9 cellular contexts compared by ENCODE assay signal in the genomic region with DNA sequence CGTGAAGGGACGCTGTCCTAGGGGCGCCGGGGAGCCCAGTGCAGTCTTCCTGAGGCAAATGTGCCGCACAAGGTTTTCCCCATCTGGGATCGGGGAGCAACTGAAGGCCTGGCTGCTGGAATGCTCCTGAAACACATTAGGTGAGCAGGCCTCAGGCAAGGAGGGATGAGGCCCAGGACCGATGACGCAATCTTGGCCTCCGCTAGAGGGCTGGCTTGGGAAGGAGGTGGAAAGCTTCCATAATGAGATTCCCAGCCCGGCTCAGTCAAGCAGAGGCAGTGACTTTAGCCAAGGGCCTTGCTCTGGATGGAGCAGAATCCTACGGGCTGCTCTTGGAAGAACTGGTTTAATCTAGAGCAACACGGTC. TPM values are rescaled to one million over a fixed set of nuclear protein-coding genes. Genes with fewer than 3 reads are reported as not detected.
DNase-seq lines count a peak whose midpoint lies in the region; ATAC-seq and TF ChIP-seq lines count a peak whose summit lies in the region.
"Had no signal": no experiment of that assay in that cellular context is flagged by ENCODE, and none has a peak within 500 bp of the region (broad histone marks: within the 10 kb centered on the region; RNA-seq: fewer than 3 reads in every experiment).

No MANE protein-coding gene starts in this region.

- H3K9me3 Mint-ChIP-seq in chondrocyte (ENCODE audit: low read depth), result no peaks in the 10 kb centered on the region

- H3K18ac ChIP-seq in IMR-90 (ENCODE audit: low read depth, low read length), result no peak overlapping the region

- no peak overlapping the region for H3K4me3 ChIP-seq in IMR-90 (ENCODE audit: insufficient read depth, low read depth, low read length)
- H3K4me3 ChIP-seq in testis, result no peak overlapping the region

- H3K9ac ChIP-seq in IMR-90 (ENCODE audit: low read depth, low read length), result no peak overlapping the region

- H2AFZ ChIP-seq in IMR-90 (replicated peaks; ENCODE audit: low read length, poor library complexity), result peak overlapping the region; percentile 79

- H3K36me3 ChIP-seq in IMR-90 (ENCODE audit: control insufficient read depth, insufficient read depth, low read length) (no peaks in the 10 kb centered on the region), testis (ENCODE audit: low read depth, missing control alignments) (no peaks in the 10 kb centered on the region)

- H4K8ac ChIP-seq in IMR-90 (ENCODE audit: low read depth in 2 of 2, low read length in 2 of 2), result no peak overlapping the region

- TF ChIP-seq POLR2A in IMR-90 (IDR thresholded peaks at IDR 0.05; ENCODE audit: low read depth, low read length), result no peak
- TF ChIP-seq POLR2A in testis (IDR thresholded peaks at IDR 0.05), result no peak

- dilution Hi-C loops in IMR-90 (cut with HindIII; ENCODE audit: low sequenced_read_pairs, unreplicated experiment), result no loop called here

- no peak overlapping the region for H2BK15ac ChIP-seq in IMR-90 (ENCODE audit: low read depth, low read length)

- H3K27ac Mint-ChIP-seq in chondrocyte (ENCODE audit: unreplicated experiment), result no peak overlapping the region

- H4K91ac ChIP-seq in IMR-90 (ENCODE audit: insufficient read depth, low read depth, low read length), result no peak overlapping the region

- no peak overlapping the region for H3K4ac ChIP-seq in IMR-90 (ENCODE audit: low read depth, low read length)

- CTCF ChIA-PET in IMR-90 (lab: Yijun Ruan, JAX), result interaction anchor here (1.1 kb wide), 1 partner anchor 15 kb away, joined by 4 read pairs; no protein-coding TSS in a partner anchor

- no peak overlapping the region for H3K4me3 Mint-ChIP-seq in chondrocyte (ENCODE audit: unreplicated experiment)

- peaks cover 6% of the 10 kb centered on the region for H3K4me1 Mint-ChIP-seq in chondrocyte (ENCODE audit: low read depth)

- POLR2A ChIA-PET in IMR-90 (lab: Charles Lee; ENCODE audit: unreplicated experiment), result no interaction called here

- no peak overlapping the region for H2BK20ac ChIP-seq in IMR-90 (ENCODE audit: low read depth, low read length)

- H3K9me1 ChIP-seq in IMR-90 (ENCODE audit: insufficient read depth, low read length), result no peaks in the 10 kb centered on the region

- no peak overlapping the region for H3K23ac ChIP-seq in IMR-90 (ENCODE audit: low read depth, low read length)

- H2BK120ac ChIP-seq in IMR-90 (ENCODE audit: low read depth, low read length), result no peak overlapping the region

- no peaks in the 10 kb centered on the region for H3K9me3 ChIP-seq in IMR-90 (ENCODE audit: control insufficient read depth, insufficient read depth, low read length)
- no peaks in the 10 kb centered on the region for H3K9me3 ChIP-seq in testis

- H3K4me2 ChIP-seq in IMR-90 (ENCODE audit: low read depth, low read length), result no peak overlapping the region

- H3K27ac ChIP-seq in IMR-90 (ENCODE audit: insufficient read depth, low read length), result no peak overlapping the region
- H3K27ac ChIP-seq in testis, result peak overlapping the region in 1 of 2 donors; percentile 60

- no peak overlapping the region for H3K14ac ChIP-seq in IMR-90 (replicated peaks; ENCODE audit: low read depth, low read length)

- intact Hi-C loops in IMR-90 (cut with micrococcal nuclease) (no loop called here), testis (cut with DNase I; ENCODE audit: low total_unique reads) (no loop called here)

- no peak for TF ChIP-seq RAD21 in IMR-90 (IDR thresholded peaks at IDR 0.05; ENCODE audit: low read length)

- no peaks in the 10 kb centered on the region; the same call in 1 of the 2 replicates for H3K4me1 ChIP-seq in IMR-90 (ENCODE audit: control insufficient read depth, insufficient read depth, low read length)
- H3K4me1 ChIP-seq in testis, result peaks cover 3% of the 10 kb centered on the region

- H3K79me1 ChIP-seq in IMR-90 (ENCODE audit: low read depth in 1 of 2, low read length in 2 of 2), result no peaks in the 10 kb centered on the region

- 39% methylated on average over 4 of the region's 12 CpGs; no CpG with 5 or more reads in 1 of the 2 experiments for WGBS in IMR-90 (ENCODE audit: extremely low coverage in 2 of 2, insufficient read length in 1 of 2), 2 experiments
- 38 to 64% methylated on average over 6 to 12 of the region's 12 CpGs for WGBS in testis, 2 donors

- H3K27me3 Mint-ChIP-seq in chondrocyte (ENCODE audit: low read depth), result peaks cover 10% of the 10 kb centered on the region

- peak overlapping the region; percentile 11 for H2AK9ac ChIP-seq in IMR-90 (replicated peaks; ENCODE audit: low read depth, low read length, poor library complexity)

- TF ChIP-seq CTCF in IMR-90 (conservative IDR thresholded peaks at IDR 0.05; ENCODE audit: low read depth, low read length), result no peak
- no peak for TF ChIP-seq CTCF in chondrocyte (IDR thresholded peaks at IDR 0.05)
- no peak for TF ChIP-seq CTCF in testis (IDR thresholded peaks at IDR 0.05)
- no peak for TF ChIP-seq CTCF in GM10266 (IDR thresholded peaks at IDR 0.05; ENCODE audit: control insufficient read depth, insufficient read depth, low read depth, missing control alignments)

- H4K20me1 ChIP-seq in IMR-90 (ENCODE audit: insufficient read depth, low read length), result no peaks in the 10 kb centered on the region

- no TSS peak for BruUV-seq in IMR-90 (replicated peaks; lab: Mats Ljungman, UMichigan)

- no peak overlapping the region for H3K56ac ChIP-seq in IMR-90 (ENCODE audit: extremely low read depth, insufficient read depth, low read length)

- H3K36me3 Mint-ChIP-seq in chondrocyte (ENCODE audit: low read depth), result peaks cover 1% of the 10 kb centered on the region

- no peak overlapping the region for H4K5ac ChIP-seq in IMR-90 (ENCODE audit: low read depth, low read length)

- H3K27me3 ChIP-seq in IMR-90 (ENCODE audit: control insufficient read depth, insufficient read depth, low read length) (peaks cover 31% of the 10 kb centered on the region), testis (no peaks in the 10 kb centered on the region)

- ATAC-seq in IMR-90 (ENCODE audit: low read depth) (no peak), left lobe of liver (peak; percentile 82)

- in situ Hi-C loops in IMR-90 (cut with MboI; ENCODE audit: low sequenced_read_pairs), result no loop called here

- no peak overlapping the region for H2AK5ac ChIP-seq in IMR-90 (ENCODE audit: low read depth, low read length)

- DNase-seq in IMR-90, result peak; percentile 39
- peak; percentile 52 for DNase-seq in chondrocyte (ENCODE audit: low spot score)
- DNase-seq in left lobe of liver (ENCODE audit: low spot score), result peak; percentile 84
- peak; percentile 79 for DNase-seq in testis
- DNase-seq in HPDE6-E6E7 (ENCODE audit: extremely low spot score), result no peak
- DNase-seq in NCI-H1417 (lab: John Stamatoyannopoulos, UW), result no peak
- DNase-seq in GM10266 (ENCODE audit: extremely low spot score), result no peak
- no peak for DNase-seq in activated CD8-positive, alpha-beta memory T cell treated with anti-CD3 and anti-CD28 coated beads, Interleukin-2, amount 50 U/mL, for 48 hours

- no peak overlapping the region for H2BK5ac ChIP-seq in IMR-90 (ENCODE audit: low read depth, low read length, poor library complexity, severe bottlenecking)

TF ChIP-seq in IMR-90, 13 proteins besides CTCF, POLR2A, EP300 and RAD21:
- TF ChIP-seq MAFK (IDR thresholded peaks at IDR 0.05; ENCODE audit: low read depth, low read length) (no peak), MAZ (IDR thresholded peaks at IDR 0.05; ENCODE audit: borderline replicate concordance, low read depth, low read length) (no peak), FOS (IDR thresholded peaks at IDR 0.05; ENCODE audit: low read depth, low read length) (no peak), CEBPB (IDR thresholded peaks at IDR 0.05; ENCODE audit: low read depth, low read length) (peak; percentile 91), NFE2L2 (IDR thresholded peaks at IDR 0.05; ENCODE audit: low read depth, low read length) (no peak)

RNA-seq across cellular contexts. Expression of a gene that starts 50.8 kb away (rescaled TPM):
- not detected in 2 replicates for total RNA-seq in IMR-90 (2012; rRNA removed)
- polyA plus RNA-seq in IMR-90 (2012; rRNA removed), result 0.07 TPM in 2 replicates
- polyA plus RNA-seq in IMR-90 (2012; cell fraction: cytosol; rRNA removed), result 0.10 TPM in 1 of 2 replicates, not detected in the other
- 0.11 and 0.21 TPM in 2 replicates for polyA plus RNA-seq in IMR-90 (2012; cell fraction: nucleus; rRNA removed; ENCODE audit: low replicate concordance)
- total RNA-seq in chondrocyte, result not detected in 3 replicates
- total RNA-seq in left lobe of liver, result 159 TPM
- 1 to 10 TPM; 1.1 to 1.4 TPM for total RNA-seq in testis
- polyA plus RNA-seq in testis (ENCODE audit: insufficient read depth, low read depth, low replicate concordance), result 0.36 TPM
- total RNA-seq: T-helper 1 cell treated with Interleukin-12 subunit alpha and Interleukin-12 subunit beta and Interleukin-4 antibody, amounts not matched to agents 30 ng/mL and 1 ng/mL, for 36 hours had no signal

Comparison
In these comparisons a context has a peak if more than half of its experiments do, and no peak if none do; other contexts are left out.
1. DNase-seq: peak in IMR-90 (single experiment), chondrocyte (single experiment), left lobe of liver (single experiment) and testis (single experiment); none in HPDE6-E6E7 (single experiment), NCI-H1417 (0 of 3), GM10266 (single experiment) and activated CD8-positive, alpha-beta memory T cell treated with anti-CD3 and anti-CD28 coated beads, Interleukin-2, amount 50 U/mL, for 48 hours (single experiment).
2. RNA of a gene that starts 50.8 kb away (total RNA-seq): 159 TPM in left lobe of liver (single experiment); 1.1 to 1.4 TPM in testis, not detected in IMR-90 and not detected in chondrocyte; every median in the first group is over 10 times any median in the second.